Comparison of ENCODE assay signal across 22 cellular contexts in genomic region chr12:66154776-66155175, GRCh38. TPM values are rescaled to one million over a fixed set of nuclear protein-coding genes. Genes with fewer than 3 reads are reported as not detected.
DNase-seq lines count a peak whose midpoint lies in the region; ATAC-seq and TF ChIP-seq lines count a peak whose summit lies in the region.
"Had no signal": no experiment of that assay in that cellular context is flagged by ENCODE, and none has a peak within 500 bp of the region (broad histone marks: within the 10 kb centered on the region; RNA-seq: fewer than 3 reads in every experiment).

No MANE protein-coding gene starts in this region.

- H3K27ac Mint-ChIP-seq in activated naive CD8-positive, alpha-beta T cell: peak overlapping the region; percentile 46
- H3K27ac Mint-ChIP-seq in activated naive CD8-positive, alpha-beta T cell treated with anti-CD3 and anti-CD28 coated beads, Interleukin-2, amount 50 U/mL, for 24 hours: no peak overlapping the region
- peak overlapping the region; percentile 54 for H3K27ac Mint-ChIP-seq in stimulated activated memory B cell treated with anti-CD40 and anti-IgM and Interleukin-4, amounts not matched to agents 10 μg/mL and 1 μg/mL and 100 μg/mL, for 72 hours
- H3K27ac Mint-ChIP-seq: type B pancreatic cell had no signal

- H3K9ac ChIP-seq in PC-3 (ENCODE audit: low read length): no peak overlapping the region
- H3K9ac ChIP-seq: SK-N-SH had no signal

- DNase-seq in activated naive CD8-positive, alpha-beta T cell treated with anti-CD3 and anti-CD28 coated beads, Interleukin-2, amount 50 U/mL, for 24 hours: no peak
- DNase-seq in PC-3 (no peak), fibroblast of mammary gland (ENCODE audit: low read depth) (peak; percentile 75), Kasumi-1 (lab: John Stamatoyannopoulos, UW) (no peak), NCI-H2227 treated with DMSO at 0.1 percent for 48 hours (lab: John Stamatoyannopoulos, UW) (no peak)
- DNase-seq: activated CD4-positive, alpha-beta T cell treated with anti-CD3 and anti-CD28 coated beads for 1 hour; amniotic stem cell; C1 segment of cervical spinal cord; cerebellar nuclear complex; effector CD8-positive, alpha-beta T cell; esophagus squamous epithelium; GF-D8; immature natural killer cell; lower lobe of right lung; SK-N-SH; stimulated activated naive CD4-positive, alpha-beta T cell treated with Interleukin-2 at 50 U/mL for 16 hours; T-helper 9 cell had no signal

- intact Hi-C loops in PC-3 (cut with micrococcal nuclease): loop anchor here (2.0 kb wide), 1 partner anchor 14 kb away; the partner anchor contains the start of gene TMBIM4

- H3K36me3 ChIP-seq in PC-3 (ENCODE audit: low read depth, low read length): peaks cover 6% of the 10 kb centered on the region; the same call in 1 of the 2 replicates

- no peaks in the 10 kb centered on the region for H3F3A ChIP-seq in PC-3 (ENCODE audit: low read length, unreplicated experiment)

- H3K27me3 Mint-ChIP-seq in activated naive CD8-positive, alpha-beta T cell: no peaks in the 10 kb centered on the region
- H3K27me3 Mint-ChIP-seq in activated naive CD8-positive, alpha-beta T cell treated with anti-CD3 and anti-CD28 coated beads, Interleukin-2, amount 50 U/mL, for 24 hours: no peaks in the 10 kb centered on the region
- H3K27me3 Mint-ChIP-seq in stimulated activated memory B cell treated with anti-CD40 and anti-IgM and Interleukin-4, amounts not matched to agents 10 μg/mL and 1 μg/mL and 100 μg/mL, for 72 hours: no peaks in the 10 kb centered on the region

- no peaks in the 10 kb centered on the region for H4K20me1 ChIP-seq in PC-3 (ENCODE audit: low read length)

- H3K9me2 ChIP-seq in PC-3 (replicated peaks; ENCODE audit: low read length): no peaks in the 10 kb centered on the region
- H3K9me2 ChIP-seq: SK-N-SH had no signal

- H3K4me2 ChIP-seq in PC-3 (ENCODE audit: low read length): no peak overlapping the region
- H3K4me2 ChIP-seq: SK-N-SH had no signal

- H3K4me1 Mint-ChIP-seq in activated naive CD8-positive, alpha-beta T cell (ENCODE audit: low read depth): peaks cover 49% of the 10 kb centered on the region
- H3K4me1 Mint-ChIP-seq in activated naive CD8-positive, alpha-beta T cell treated with anti-CD3 and anti-CD28 coated beads, Interleukin-2, amount 50 U/mL, for 24 hours: peaks cover 41% of the 10 kb centered on the region
- peaks cover 52% of the 10 kb centered on the region for H3K4me1 Mint-ChIP-seq in stimulated activated memory B cell treated with anti-CD40 and anti-IgM and Interleukin-4, amounts not matched to agents 10 μg/mL and 1 μg/mL and 100 μg/mL, for 72 hours

- peaks cover 20% of the 10 kb centered on the region for H3K4me1 ChIP-seq in PC-3 (ENCODE audit: insufficient read depth, low read length)
- H3K4me1 ChIP-seq: lower lobe of right lung had no signal

- no peak overlapping the region for H3K4me3 Mint-ChIP-seq in activated naive CD8-positive, alpha-beta T cell
- H3K4me3 Mint-ChIP-seq in activated naive CD8-positive, alpha-beta T cell treated with anti-CD3 and anti-CD28 coated beads, Interleukin-2, amount 50 U/mL, for 24 hours: no peak overlapping the region
- no peak overlapping the region for H3K4me3 Mint-ChIP-seq in stimulated activated memory B cell treated with anti-CD40 and anti-IgM and Interleukin-4, amounts not matched to agents 10 μg/mL and 1 μg/mL and 100 μg/mL, for 72 hours
- H3K4me3 Mint-ChIP-seq: immature natural killer cell, type B pancreatic cell had no signal

- POLR2A ChIA-PET in PC-3 (lab: Charles Lee; ENCODE audit: unreplicated experiment): no interaction called here

- no peak overlapping the region for H3K27ac ChIP-seq in PC-3 (ENCODE audit: low read length)
- H3K27ac ChIP-seq: esophagus squamous epithelium, lower lobe of right lung had no signal

- no peak overlapping the region for H3K4me3 ChIP-seq in PC-3 (ENCODE audit: low read length)
- no peak overlapping the region for H3K4me3 ChIP-seq in fibroblast of mammary gland (ENCODE audit: control insufficient read depth, low read depth, low read length)
- H3K4me3 ChIP-seq: esophagus squamous epithelium, lower lobe of right lung had no signal

- H2AFZ ChIP-seq in PC-3 (ENCODE audit: low read length): no peak overlapping the region

- peaks cover 12% of the 10 kb centered on the region for H3K36me3 Mint-ChIP-seq in activated naive CD8-positive, alpha-beta T cell
- peaks cover 31% of the 10 kb centered on the region for H3K36me3 Mint-ChIP-seq in activated naive CD8-positive, alpha-beta T cell treated with anti-CD3 and anti-CD28 coated beads, Interleukin-2, amount 50 U/mL, for 24 hours (ENCODE audit: low read depth)
- peaks cover 65% of the 10 kb centered on the region for H3K36me3 Mint-ChIP-seq in stimulated activated memory B cell treated with anti-CD40 and anti-IgM and Interleukin-4, amounts not matched to agents 10 μg/mL and 1 μg/mL and 100 μg/mL, for 72 hours

- no peaks in the 10 kb centered on the region for H3K27me3 ChIP-seq in PC-3 (ENCODE audit: low read length)
- H3K27me3 ChIP-seq: esophagus squamous epithelium had no signal

- H3K79me2 ChIP-seq in PC-3 (ENCODE audit: low read length): peaks cover 6% of the 10 kb centered on the region; the same call in 1 of the 2 replicates

- CTCF ChIA-PET in PC-3 (lab: Charles Lee): no interaction called here

- no peak for ATAC-seq in activated naive CD8-positive, alpha-beta T cell treated with anti-CD3 and anti-CD28 coated beads, Interleukin-2, amount 50 U/mL, for 24 hours
- ATAC-seq in PC-3 (peak; percentile 74), HG03565 (IDR thresholded peaks at IDR 0.05; ENCODE audit: unreplicated experiment) (no peak)
- no peak for ATAC-seq in stimulated activated memory B cell treated with anti-CD40 and anti-IgM and Interleukin-4, amounts not matched to agents 10 μg/mL and 1 μg/mL and 100 μg/mL, for 72 hours
- ATAC-seq: lower lobe of right lung had no signal

- BruUV-seq in PC-3 (replicated peaks; lab: Mats Ljungman, UMichigan): no TSS peak

- H3K9me3 Mint-ChIP-seq in activated naive CD8-positive, alpha-beta T cell (ENCODE audit: low read depth): no peaks in the 10 kb centered on the region
- no peaks in the 10 kb centered on the region for H3K9me3 Mint-ChIP-seq in activated naive CD8-positive, alpha-beta T cell treated with anti-CD3 and anti-CD28 coated beads, Interleukin-2, amount 50 U/mL, for 24 hours
- no peaks in the 10 kb centered on the region for H3K9me3 Mint-ChIP-seq in stimulated activated memory B cell treated with anti-CD40 and anti-IgM and Interleukin-4, amounts not matched to agents 10 μg/mL and 1 μg/mL and 100 μg/mL, for 72 hours
- H3K9me3 Mint-ChIP-seq: immature natural killer cell had no signal

- TF ChIP-seq CTCF in PC-3 (conservative IDR thresholded peaks at IDR 0.05; ENCODE audit: low read depth, low read length) (no peak), fibroblast of mammary gland (conservative IDR thresholded peaks at IDR 0.05; ENCODE audit: control insufficient read depth, insufficient read depth, low read depth, low read length) (no peak)

- no peaks in the 10 kb centered on the region for H3K9me3 ChIP-seq in PC-3 (ENCODE audit: low read length)
- H3K9me3 ChIP-seq: esophagus squamous epithelium, lower lobe of right lung, SK-N-SH had no signal

RNA-seq across cellular contexts. Expression of gene TMBIM4, which starts 15.0 kb away (rescaled TPM):
- total RNA-seq in PC-3 (2014; rRNA removed): 36.3 and 63.2 TPM in 2 replicates

RNA-seq across cellular contexts. Expression of gene LLPH, which starts 24.2 kb away (rescaled TPM):
- 11.2 and 16.5 TPM in 2 replicates for total RNA-seq in PC-3 (2014; rRNA removed)

RNA-seq across cellular contexts. Expression of gene IRAK3, which starts 34.2 kb away (rescaled TPM):
- not detected in 2 replicates for total RNA-seq in PC-3 (2014; rRNA removed)
- total RNA-seq: A172 had no signal
